Comparison of ENCODE assay signal across 25 cellular contexts in the genomic region with DNA sequence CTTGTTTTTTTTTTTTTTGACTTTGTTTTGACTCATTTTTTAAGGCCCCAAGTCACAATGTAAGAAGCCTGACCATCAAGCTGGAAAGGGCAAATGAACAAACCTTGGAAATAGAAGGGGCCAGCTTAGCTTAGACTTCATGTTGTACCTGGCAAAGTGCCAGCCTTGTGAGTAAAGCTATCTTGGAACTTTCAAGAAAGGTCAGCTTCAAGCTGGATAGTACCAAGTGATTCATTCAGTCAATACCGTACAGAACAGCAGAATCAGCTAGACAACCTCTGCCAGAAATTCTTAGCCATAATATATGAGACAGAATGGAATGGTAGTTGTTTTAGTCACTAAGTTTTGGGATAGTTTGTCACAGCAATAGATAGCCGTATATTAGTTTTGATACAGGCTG.
DNase-seq lines count a peak whose midpoint lies in the region; ATAC-seq and TF ChIP-seq lines count a peak whose summit lies in the region.
"Had no signal": no experiment of that assay in that cellular context is flagged by ENCODE, and none has a peak within 500 bp of the region (broad histone marks: within the 10 kb centered on the region; RNA-seq: fewer than 3 reads in every experiment).

No MANE protein-coding gene starts in this region.

- no peak overlapping the region for H3K4me3 ChIP-seq in choroid plexus epithelial cell (ENCODE audit: low read depth, low read length)
- H3K4me3 ChIP-seq: BLaER1 treated with 17β-estradiol and CSF1 and Interleukin-3, amounts not matched to agents 10 nM and 100 nM; left ventricle myocardium inferior; pancreas; right lobe of liver; upper lobe of left lung had no signal

- POLR2A ChIA-PET in RWPE1 (lab: Yijun Ruan, JAX; ENCODE audit: low non-redundant PET): no interaction called here

- ATAC-seq in GM18498 (IDR thresholded peaks at IDR 0.05; ENCODE audit: unreplicated experiment): no peak
- ATAC-seq in GM19395 (IDR thresholded peaks at IDR 0.05; ENCODE audit: unreplicated experiment): no peak
- ATAC-seq: natural killer cell treated with Interleukin-12 subunit alpha and Interleukin-12 subunit beta and Interleukin-15 and Interleukin-18, amount 100 ng/mL, for 72 hours; pancreas; right lobe of liver had no signal

- no peak for TF ChIP-seq CTCF in RWPE1 (conservative IDR thresholded peaks at IDR 0.05; ENCODE audit: low read depth)
- TF ChIP-seq CTCF in choroid plexus epithelial cell (conservative IDR thresholded peaks at IDR 0.05; ENCODE audit: low read depth, low read length): no peak

- H3K27ac ChIP-seq in RWPE1: no peak overlapping the region
- H3K27ac ChIP-seq: BLaER1 treated with 17β-estradiol and CSF1 and Interleukin-3, amounts not matched to agents 10 nM and 100 nM; left ventricle myocardium inferior; pancreas; right lobe of liver; upper lobe of left lung had no signal

- CTCF ChIA-PET in RWPE1 (lab: Yijun Ruan, JAX): no interaction called here

- DNase-seq in Daoy (ENCODE audit: low read depth) (peak; percentile 22), RWPE1 (ENCODE audit: low spot score) (peak; percentile 2), choroid plexus epithelial cell (ENCODE audit: low read depth) (peak; percentile 90), kidney tubule cell (ENCODE audit: low spot score) (peak; percentile 68), NCI-H2107 treated with DMSO at 0.1 percent for 48 hours (lab: John Stamatoyannopoulos, UW; ENCODE audit: unreplicated experiment) (no peak), T-helper 9 cell (no peak)
- DNase-seq: activated CD4-positive, alpha-beta T cell treated with anti-CD3 and anti-CD28 coated beads, Interleukin-2, amount 50 U/mL, for 48 hours; activated CD4-positive, CD25-positive, alpha-beta regulatory T cell; activated effector memory CD4-positive, alpha-beta T cell treated with Interleukin-2 at 50 U/mL for 16 hours; activated naive CD8-positive, alpha-beta T cell treated with anti-CD3 and anti-CD28 coated beads, Interleukin-2, amount 10 ng/mL, durations not matched to agents 7 days and 5 days; caudate nucleus; EL; left ventricle myocardium inferior; NCI-H1417 treated with DMSO at 0.1 percent for 48 hours; NCI-H2171; NCI-H526 treated with DMSO at 0.1 percent for 48 hours; pancreas; right lobe of liver; stimulated activated CD8-positive, alpha-beta memory T cell treated with anti-CD3 and anti-CD28 coated beads, Interleukin-4, amount 100 ng/mL, for 48 hours; T1000 had no signal

Comparison
In these comparisons a context has a peak if more than half of its experiments do, and no peak if none do; other contexts are left out.
1. DNase-seq: peak in Daoy (single experiment), RWPE1 (single experiment), choroid plexus epithelial cell (single experiment) and kidney tubule cell (single experiment); none in NCI-H2107 treated with DMSO at 0.1 percent for 48 hours (single experiment) and T-helper 9 cell (single experiment).